ENCODE assay signal across 10 cellular contexts in the genomic region with DNA sequence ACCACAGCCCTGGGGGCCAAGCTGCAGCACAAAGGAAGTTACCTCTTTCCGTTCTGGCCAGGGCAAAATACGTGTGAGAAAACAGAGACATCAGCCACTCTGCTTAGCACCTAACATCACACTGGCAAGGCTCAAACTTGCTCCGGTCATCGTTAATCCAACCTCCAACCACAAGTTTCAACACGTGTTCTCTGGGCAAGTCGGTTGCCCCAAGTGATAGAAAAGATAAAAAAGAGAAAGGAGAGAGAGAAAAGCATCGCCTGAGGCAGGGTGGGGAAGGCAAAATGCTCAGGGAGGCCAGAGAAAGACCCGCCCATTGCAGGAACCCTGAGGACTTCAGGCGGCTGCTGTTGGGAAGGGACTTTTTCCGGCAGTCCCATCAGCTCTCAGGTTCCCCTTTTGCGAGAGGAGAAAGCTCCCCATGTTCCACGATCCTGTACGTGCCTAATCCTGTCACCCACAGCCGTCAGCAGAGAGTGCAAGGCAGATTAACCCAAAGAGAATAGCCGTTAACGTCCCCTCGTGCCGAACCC. TPM values are rescaled to one million over a fixed set of nuclear protein-coding genes. Genes with fewer than 3 reads are reported as not detected.
DNase-seq lines count a peak whose midpoint lies in the region; TF ChIP-seq lines count a peak whose summit lies in the region.
"Had no signal": no experiment of that assay in that cellular context is flagged by ENCODE, and none has a peak within 500 bp of the region (broad histone marks: within the 10 kb centered on the region; RNA-seq: fewer than 3 reads in every experiment).

No MANE protein-coding gene starts in this region.

- H3K9me3 ChIP-seq in tibial nerve, result no peaks in the 10 kb centered on the region
- H3K9me3 ChIP-seq: left lung, SJSA1 had no signal

- H3K27ac Mint-ChIP-seq in activated naive CD4-positive, alpha-beta T cell treated with anti-CD3 and anti-CD28 coated beads, Interleukin-2, amount 50 U/mL, for 24 hours, result peak overlapping the region; percentile 81
- H3K27ac Mint-ChIP-seq in endothelial cell (ENCODE audit: unreplicated experiment), result peak overlapping the region; percentile 43

- H3K4me1 ChIP-seq in tibial nerve, result peaks cover 3 to 49% (median 26%) of the 10 kb centered on the region in 4 donors

- no peaks in the 10 kb centered on the region for H3K27me3 Mint-ChIP-seq in activated naive CD4-positive, alpha-beta T cell treated with anti-CD3 and anti-CD28 coated beads, Interleukin-2, amount 50 U/mL, for 24 hours
- H3K27me3 Mint-ChIP-seq in endothelial cell (ENCODE audit: unreplicated experiment), result peaks cover 10% of the 10 kb centered on the region

- no peaks in the 10 kb centered on the region for H3K9me3 Mint-ChIP-seq in activated naive CD4-positive, alpha-beta T cell treated with anti-CD3 and anti-CD28 coated beads, Interleukin-2, amount 50 U/mL, for 24 hours
- H3K9me3 Mint-ChIP-seq in endothelial cell (ENCODE audit: unreplicated experiment), result no peaks in the 10 kb centered on the region

- TF ChIP-seq EP300 in tibial nerve (IDR thresholded peaks at IDR 0.05), result no peak

- peaks cover 45% of the 10 kb centered on the region for H3K4me1 Mint-ChIP-seq in activated naive CD4-positive, alpha-beta T cell treated with anti-CD3 and anti-CD28 coated beads, Interleukin-2, amount 50 U/mL, for 24 hours
- H3K4me1 Mint-ChIP-seq in endothelial cell (ENCODE audit: unreplicated experiment), result peaks cover 27% of the 10 kb centered on the region

- H3K36me3 Mint-ChIP-seq in activated naive CD4-positive, alpha-beta T cell treated with anti-CD3 and anti-CD28 coated beads, Interleukin-2, amount 50 U/mL, for 24 hours, result no peaks in the 10 kb centered on the region
- no peaks in the 10 kb centered on the region for H3K36me3 Mint-ChIP-seq in endothelial cell (ENCODE audit: low read depth, unreplicated experiment)

- H3K27ac ChIP-seq in tibial nerve, result peak overlapping the region; percentile 7 to 99 (median 66)
- H3K27ac ChIP-seq: SJSA1 had no signal

- TF ChIP-seq POLR2A in tibial nerve (IDR thresholded peaks at IDR 0.05), result no peak

- TF ChIP-seq CTCF in endothelial cell (IDR thresholded peaks at IDR 0.05; ENCODE audit: unreplicated experiment) (no peak), tibial nerve (IDR thresholded peaks at IDR 0.05) (no peak)

- WGBS in tibial nerve, 2 donors, result 53 to 60% methylated on average over 18 of the region's 18 CpGs

- H3K4me3 ChIP-seq in tibial nerve, result no peak overlapping the region
- H3K4me3 ChIP-seq: left lung, SJSA1 had no signal

- no peaks in the 10 kb centered on the region for H3K36me3 ChIP-seq in tibial nerve
- H3K36me3 ChIP-seq: left lung, SJSA1 had no signal

- DNase-seq in activated naive CD4-positive, alpha-beta T cell treated with anti-CD3 and anti-CD28 coated beads, Interleukin-2, amount 50 U/mL, for 16 hours, result no peak
- DNase-seq in MV-4-11 (lab: John Stamatoyannopoulos, UW), result peak; percentile 93
- no peak for DNase-seq in endothelial cell (ENCODE audit: low spot score)
- no peak for DNase-seq in tibial nerve (ENCODE audit: low spot score in 2 of 2)
- no peak for DNase-seq in GM03348 (ENCODE audit: low spot score)
- DNase-seq in NCI-H2081 treated with DMSO at 0.1 percent for 48 hours (lab: John Stamatoyannopoulos, UW), result no peak
- no peak for DNase-seq in 8988T
- DNase-seq: left lung had no signal

- H3K27me3 ChIP-seq in tibial nerve, result no peaks in the 10 kb centered on the region
- H3K27me3 ChIP-seq: left lung, SJSA1 had no signal

- peak overlapping the region; percentile 30 for H3K4me3 Mint-ChIP-seq in activated naive CD4-positive, alpha-beta T cell treated with anti-CD3 and anti-CD28 coated beads, Interleukin-2, amount 50 U/mL, for 24 hours
- H3K4me3 Mint-ChIP-seq in endothelial cell (ENCODE audit: unreplicated experiment), result no peak overlapping the region

RNA-seq across cellular contexts. Expression of gene B4GALNT4, which starts 18.5 kb away (rescaled TPM):
- 14.9 TPM for total RNA-seq in endothelial cell (ENCODE audit: unreplicated experiment)
- 10 to 100 TPM in 2 of 4 donors, 1 to 10 TPM in 2; 7.1 to 22.2 (median 14.1) TPM for total RNA-seq in tibial nerve
- total RNA-seq: SJSA1 had no signal

RNA-seq across cellular contexts. Expression of gene IFITM3, which starts 30.1 kb away (rescaled TPM):
- 446 TPM for total RNA-seq in endothelial cell (ENCODE audit: unreplicated experiment)
- 100 to 1,000 TPM; 258 to 816 (median 325) TPM for total RNA-seq in tibial nerve

RNA-seq across cellular contexts. Expression of gene IFITM1, which starts 36.9 kb away (rescaled TPM):
- total RNA-seq in endothelial cell (ENCODE audit: unreplicated experiment), result 23.4 TPM
- 100 to 1,000 TPM; 216 to 431 (median 256) TPM for total RNA-seq in tibial nerve

RNA-seq across cellular contexts. Expression of gene IFITM2, which starts 43.2 kb away (rescaled TPM):
- 205 TPM for total RNA-seq in endothelial cell (ENCODE audit: unreplicated experiment)
- 100 to 1,000 TPM; 258 to 624 (median 292) TPM for total RNA-seq in tibial nerve

RNA-seq across cellular contexts. Expression of gene PKP3, which starts 43.2 kb away (rescaled TPM):
- total RNA-seq in endothelial cell (ENCODE audit: unreplicated experiment) (0.49 TPM), tibial nerve (10 to 100 TPM in 3 of 4 donors, 1 to 10 TPM in 1; 4.6 to 16.2 (median 13.5) TPM)
